7 cellular contexts compared by ENCODE assay signal in genomic region chr3:197960694-197961581, GRCh38.
A peak's percentile ranks its signal among the peaks of the same experiment; 100 is the strongest.
DNase-seq lines count a peak whose midpoint lies in the region; ATAC-seq and TF ChIP-seq lines count a peak whose summit lies in the region.

No MANE protein-coding gene starts in this region.

- peak; percentile 11 for DNase-seq in HCEC 1CT
- DNase-seq in fibroblast of peridontal ligament (ENCODE audit: extremely low read depth) = peak; percentile 39
- no peak for DNase-seq in retinal pigment epithelial cell (ENCODE audit: low read depth)

- no peak for TF ChIP-seq CTCF in retinal pigment epithelial cell (conservative IDR thresholded peaks at IDR 0.05; ENCODE audit: low read depth, low read length)

- H3K4me3 ChIP-seq in retinal pigment epithelial cell (ENCODE audit: low read length) = peak overlapping the region; percentile 91

- 0 out of 3 replicates have a peak, but pooled peaks have one; percentile 0 for ATAC-seq in SK-N-SH treated with all-trans-retinoic acid at 6 μM for 48 hours
- ATAC-seq in GM21529 (IDR thresholded peaks at IDR 0.05; ENCODE audit: unreplicated experiment) = no peak
- ATAC-seq in HG02970 (IDR thresholded peaks at IDR 0.05; ENCODE audit: low FRiP score, unreplicated experiment) = no peak
- ATAC-seq in HG03159 (IDR thresholded peaks at IDR 0.05; ENCODE audit: unreplicated experiment) = no peak

TF ChIP-seq in SK-N-SH treated with all-trans-retinoic acid at 6 μM for 48 hours, 23 proteins besides CTCF, POLR2A, EP300 and RAD21:
- TF ChIP-seq ZNF8 (CRISPR knock-in tag; IDR thresholded peaks at IDR 0.05) = no peak
- TF ChIP-seq RARB (CRISPR knock-in tag; IDR thresholded peaks at IDR 0.05) = no peak
- TF ChIP-seq TSHZ2 (CRISPR knock-in tag; IDR thresholded peaks at IDR 0.05) = no peak
- TF ChIP-seq ZNF565 (CRISPR knock-in tag; conservative IDR thresholded peaks at IDR 0.05; ENCODE audit: low read depth) = no peak
- no peak for TF ChIP-seq ZC3H10 (CRISPR knock-in tag; IDR thresholded peaks at IDR 0.05)
- no peak for TF ChIP-seq GLIS3 (CRISPR knock-in tag; IDR thresholded peaks at IDR 0.05)
- no peak for TF ChIP-seq ISL1 (CRISPR knock-in tag; IDR thresholded peaks at IDR 0.05)
- TF ChIP-seq ZFP3 (CRISPR knock-in tag; IDR thresholded peaks at IDR 0.05) = no peak
- TF ChIP-seq CSDC2 (CRISPR knock-in tag; IDR thresholded peaks at IDR 0.05) = no peak
- TF ChIP-seq BACH2 (CRISPR knock-in tag; IDR thresholded peaks at IDR 0.05; ENCODE audit: borderline replicate concordance) = no peak
- no peak for TF ChIP-seq TCF4 (CRISPR knock-in tag; IDR thresholded peaks at IDR 0.05; ENCODE audit: borderline replicate concordance)
- no peak for TF ChIP-seq SNAI2 (CRISPR knock-in tag; IDR thresholded peaks at IDR 0.05)
- no peak for TF ChIP-seq PPARA (CRISPR knock-in tag; IDR thresholded peaks at IDR 0.05; ENCODE audit: borderline replicate concordance)
- TF ChIP-seq CSRNP3 (CRISPR knock-in tag; IDR thresholded peaks at IDR 0.05) = no peak
- TF ChIP-seq PATZ1 (CRISPR knock-in tag; IDR thresholded peaks at IDR 0.05; ENCODE audit: borderline replicate concordance) = no peak
- TF ChIP-seq POU6F1 (CRISPR knock-in tag; IDR thresholded peaks at IDR 0.05; ENCODE audit: borderline replicate concordance, low read depth) = no peak
TF ChIP-seq in SK-N-SH treated with all-trans-retinoic acid at 6 μM for 48 hours: peak in this region for 0.
